28 cellular contexts compared by ENCODE assay signal in the genomic region with DNA sequence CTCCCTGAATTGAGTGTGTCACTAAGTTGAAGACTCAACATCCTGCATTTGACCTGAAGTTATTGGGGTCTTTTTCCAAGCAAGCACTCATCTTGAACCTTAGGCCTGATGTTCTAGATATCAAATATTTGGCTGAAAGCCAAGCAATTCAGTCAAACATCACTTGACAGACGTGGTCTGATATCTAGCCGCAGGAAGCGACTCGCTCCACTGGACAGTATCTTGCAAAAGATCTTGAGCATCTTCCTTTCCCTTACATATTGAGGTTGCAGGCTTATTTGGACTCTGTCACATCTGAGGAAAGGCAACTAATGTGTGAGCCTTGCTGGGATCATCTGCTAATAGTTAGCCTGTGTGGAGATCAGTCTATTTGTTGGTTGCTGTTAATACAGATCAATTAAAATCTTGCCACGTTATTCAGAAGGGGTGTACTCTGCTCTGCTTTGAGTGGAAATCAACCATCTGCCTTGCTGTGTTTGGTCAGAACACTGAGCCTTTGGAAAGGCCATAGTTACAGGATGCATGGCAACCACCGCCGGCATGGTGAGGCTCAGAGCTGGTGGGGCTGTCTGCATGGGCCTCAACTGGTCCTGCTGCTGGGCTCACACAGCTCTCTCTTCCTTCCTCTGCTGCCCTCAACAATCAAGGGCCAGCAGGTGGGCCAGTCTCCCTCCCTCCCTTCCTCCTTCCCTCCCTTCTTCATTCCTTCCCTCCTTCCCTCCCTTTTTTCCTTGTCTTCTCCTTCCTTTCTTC.
DNase-seq lines count a peak whose midpoint lies in the region; ATAC-seq and TF ChIP-seq lines count a peak whose summit lies in the region.
"Had no signal": no experiment of that assay in that cellular context is flagged by ENCODE, and none has a peak within 500 bp of the region (broad histone marks: within the 10 kb centered on the region; RNA-seq: fewer than 3 reads in every experiment).

No MANE protein-coding gene starts in this region.

- H3K4me3 ChIP-seq in parathyroid adenoma (ENCODE audit: low read depth, low read length) (no peak overlapping the region), testis (no peak overlapping the region)
- H3K4me3 ChIP-seq: neural progenitor cell, sigmoid colon, stomach, upper lobe of left lung had no signal

- TF ChIP-seq POLR2A in testis (IDR thresholded peaks at IDR 0.05), result no peak

- no peak overlapping the region for H3K27ac ChIP-seq in parathyroid adenoma
- H3K27ac ChIP-seq in testis, result no peak overlapping the region
- H3K27ac ChIP-seq: 22Rv1, neural progenitor cell, sigmoid colon, stomach, upper lobe of left lung had no signal

- H3K27me3 ChIP-seq in parathyroid adenoma (ENCODE audit: control insufficient read depth, insufficient read depth, low read length), result no peaks in the 10 kb centered on the region
- no peaks in the 10 kb centered on the region for H3K27me3 ChIP-seq in testis
- H3K27me3 ChIP-seq: neural progenitor cell, sigmoid colon, stomach, upper lobe of left lung had no signal

- no peaks in the 10 kb centered on the region for H3K4me1 Mint-ChIP-seq in glutamatergic neuron (ENCODE audit: low read depth, unreplicated experiment)

- intact Hi-C loops in testis (cut with DNase I; ENCODE audit: low total_unique reads), result no loop called here

- peak overlapping the region; percentile 32 for H3K4me2 ChIP-seq in parathyroid adenoma (ENCODE audit: low read length)
- H3K4me2 ChIP-seq: neural progenitor cell had no signal

- TF ChIP-seq CTCF in parathyroid adenoma (IDR thresholded peaks at IDR 0.05) (no peak), glutamatergic neuron (IDR thresholded peaks at IDR 0.05; ENCODE audit: partially characterized antibody, unreplicated experiment) (no peak), testis (IDR thresholded peaks at IDR 0.05) (no peak)

- no peak overlapping the region for H3K27ac Mint-ChIP-seq in glutamatergic neuron (ENCODE audit: unreplicated experiment)
- H3K27ac Mint-ChIP-seq: activated CD8-positive, alpha-beta T cell treated with anti-CD3 and anti-CD28 coated beads for 36 hours; activated naive CD8-positive, alpha-beta T cell treated with anti-CD3 and anti-CD28 coated beads for 36 hours; CD8-positive, alpha-beta T cell; neural progenitor cell had no signal

- H2AFZ ChIP-seq in parathyroid adenoma, result no peak overlapping the region
- H2AFZ ChIP-seq: neural progenitor cell had no signal

- no peaks in the 10 kb centered on the region for H3K36me3 Mint-ChIP-seq in glutamatergic neuron (ENCODE audit: unreplicated experiment)
- H3K36me3 Mint-ChIP-seq: activated naive CD8-positive, alpha-beta T cell treated with anti-CD3 and anti-CD28 coated beads for 36 hours; CD8-positive, alpha-beta T cell had no signal

- no peaks in the 10 kb centered on the region for H3K27me3 Mint-ChIP-seq in glutamatergic neuron (ENCODE audit: unreplicated experiment)
- H3K27me3 Mint-ChIP-seq: activated CD8-positive, alpha-beta T cell treated with anti-CD3 and anti-CD28 coated beads for 36 hours; activated naive CD8-positive, alpha-beta T cell treated with anti-CD3 and anti-CD28 coated beads for 36 hours had no signal

- DNase-seq in DMS 273 (lab: John Stamatoyannopoulos, UW; ENCODE audit: unreplicated experiment) (peak; percentile 10), DMS 273 treated with DMSO at 0.1 percent for 48 hours (lab: John Stamatoyannopoulos, UW) (no peak), NCI-H2227 treated with DMSO at 0.1 percent for 48 hours (lab: John Stamatoyannopoulos, UW) (no peak), glutamatergic neuron (no peak), testis (no peak)
- DNase-seq: activated CD4-positive, alpha-beta T cell treated with anti-CD3 and anti-CD28 coated beads for 1 hour; activated CD8-positive, alpha-beta T cell treated with anti-CD3 and anti-CD28 coated beads for 36 hours; activated effector memory CD4-positive, alpha-beta T cell treated with Interleukin-2 at 50 U/mL for 16 hours; activated naive CD8-positive, alpha-beta T cell treated with anti-CD3 and anti-CD28 coated beads for 36 hours; CD8-positive, alpha-beta T cell; central memory CD4-positive, alpha-beta T cell; dermis blood vessel endothelial cell; GDM1; NCI-H2029 treated with DMSO at 0.1 percent for 48 hours; NCI-H510A treated with DMSO at 0.1 percent for 48 hours; posterior cingulate gyrus; sigmoid colon; stimulated activated CD4-positive, alpha-beta T cell treated with anti-CD3 and anti-CD28 coated beads, Interleukin-15, amount 100 ng/mL, for 24 hours; stomach; upper lobe of left lung had no signal

- no peaks in the 10 kb centered on the region for H3K9me3 ChIP-seq in parathyroid adenoma (ENCODE audit: control insufficient read depth, low read length)
- H3K9me3 ChIP-seq in testis, result no peaks in the 10 kb centered on the region
- H3K9me3 ChIP-seq: sigmoid colon, stomach, upper lobe of left lung had no signal

- no peaks in the 10 kb centered on the region for H3K36me3 ChIP-seq in parathyroid adenoma (ENCODE audit: control insufficient read depth, insufficient read depth, low read length)
- no peaks in the 10 kb centered on the region for H3K36me3 ChIP-seq in testis (ENCODE audit: low read depth, missing control alignments)
- H3K36me3 ChIP-seq: neural progenitor cell, sigmoid colon, stomach, upper lobe of left lung had no signal

- peaks cover 6% of the 10 kb centered on the region for H3K4me1 ChIP-seq in parathyroid adenoma
- H3K4me1 ChIP-seq in testis, result no peaks in the 10 kb centered on the region

- H3K9ac ChIP-seq in parathyroid adenoma, result no peak overlapping the region
- H3K9ac ChIP-seq: neural progenitor cell had no signal

- no peak overlapping the region for H3K4me3 Mint-ChIP-seq in glutamatergic neuron (ENCODE audit: unreplicated experiment)
- H3K4me3 Mint-ChIP-seq: activated CD8-positive, alpha-beta T cell treated with anti-CD3 and anti-CD28 coated beads for 36 hours; activated naive CD8-positive, alpha-beta T cell treated with anti-CD3 and anti-CD28 coated beads for 36 hours; CD8-positive, alpha-beta T cell; neural progenitor cell had no signal

- H3K79me2 ChIP-seq in parathyroid adenoma, result no peaks in the 10 kb centered on the region

- peaks cover 3% of the 10 kb centered on the region for H3K9me3 Mint-ChIP-seq in glutamatergic neuron (ENCODE audit: unreplicated experiment)
- H3K9me3 Mint-ChIP-seq: activated CD8-positive, alpha-beta T cell treated with anti-CD3 and anti-CD28 coated beads for 36 hours; activated naive CD8-positive, alpha-beta T cell treated with anti-CD3 and anti-CD28 coated beads for 36 hours; CD8-positive, alpha-beta T cell; neural progenitor cell had no signal

- ATAC-seq in HG03175 (IDR thresholded peaks at IDR 0.05; ENCODE audit: unreplicated experiment) (peak; percentile 62), SK-N-SH treated with all-trans-retinoic acid at 6 μM for 48 hours (peak; percentile 43)
- ATAC-seq: activated CD8-positive, alpha-beta T cell treated with anti-CD3 and anti-CD28 coated beads for 36 hours; CD8-positive, alpha-beta T cell; HCT116; HepG2; Right ventricle myocardium inferior had no signal

- WGBS in testis, 2 donors, result 74 to 78% methylated on average over 7 of the region's 7 CpGs

TF ChIP-seq in SK-N-SH treated with all-trans-retinoic acid at 6 μM for 48 hours, 23 proteins besides CTCF, POLR2A, EP300 and RAD21:
- TF ChIP-seq ISL1 (CRISPR knock-in tag; IDR thresholded peaks at IDR 0.05), result no peak
